ENCODE assay signal across 8 cellular contexts in the genomic region with DNA sequence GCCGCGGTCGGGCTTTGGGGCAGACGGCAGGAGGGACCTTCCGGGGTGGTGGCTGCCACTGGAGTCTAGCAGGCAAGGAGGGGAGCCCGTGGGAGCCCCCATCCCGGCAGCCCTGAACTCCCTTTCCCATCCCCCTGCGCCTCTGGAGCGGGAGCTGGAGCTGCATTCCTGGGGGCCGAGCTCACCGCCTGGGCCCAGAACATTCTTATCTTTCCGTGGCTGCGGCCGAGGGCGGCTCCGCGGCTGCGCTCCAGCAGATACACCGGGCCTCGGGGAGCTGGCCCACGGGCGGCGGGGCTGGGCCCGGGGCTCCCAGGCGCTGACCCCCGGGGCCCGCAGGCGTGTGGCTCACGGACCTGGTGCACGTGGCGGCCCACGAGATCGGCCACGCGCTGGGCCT. TPM values are rescaled to one million over a fixed set of nuclear protein-coding genes. Genes with fewer than 3 reads are reported as not detected.
A peak's percentile ranks its signal among the peaks of the same experiment; 100 is the strongest.
DNase-seq lines count a peak whose midpoint lies in the region; ATAC-seq, FAIRE-seq and TF ChIP-seq lines count a peak whose summit lies in the region.
"Not testable (repeated sequence)": the region's sequence is repeated elsewhere in the genome, so short reads cannot be mapped to it uniquely, and the experiment has no call there.

No MANE protein-coding gene starts in this region.

- POLR2A ChIA-PET in K562 (lab: Yijun Ruan, JAX) = not testable (repeated sequence)

- intact Hi-C loops in K562 (cut with micrococcal nuclease); Right ventricle myocardium inferior (cut with DNase I); heart left ventricle (cut with DNase I); left ventricle myocardium superior (cut with micrococcal nuclease); left lung (cut with DNase I); upper lobe of right lung (cut with DNase I): not testable (repeated sequence)

- H3K9me3 Mint-ChIP-seq in GM23338 = not testable (repeated sequence)

- not testable (repeated sequence) for H3K36me3 Mint-ChIP-seq in GM23338 (ENCODE audit: low read depth)

- not testable (repeated sequence) for H3K9me3 ChIP-seq in RWPE2 (ENCODE audit: severe bottlenecking); K562 (replicated peaks; ENCODE audit: control insufficient read depth, insufficient read depth, low read depth, low read length); heart left ventricle; left lung; upper lobe of right lung

- not testable (repeated sequence) for DNase-seq in GM23338 (ENCODE audit: low spot score); RWPE2 (ENCODE audit: low spot score); K562 (ENCODE audit: extremely low read depth in 1 of 4, low spot score in 3 of 4); Right ventricle myocardium inferior (ENCODE audit: missing footprints); heart left ventricle; left ventricle myocardium superior; left lung; upper lobe of right lung

- in situ Hi-C loops in K562 (cut with MboI) = not testable (repeated sequence)

- peaks cover 11% of the 10 kb centered on the region for H3K27me3 Mint-ChIP-seq in GM23338 (ENCODE audit: insufficient read depth, low read depth, poor library complexity)

- not testable (repeated sequence) for H3K4me1 ChIP-seq in GM23338 (ENCODE audit: insufficient read depth); RWPE2 (ENCODE audit: insufficient read depth, poor library complexity, severe bottlenecking); upper lobe of right lung
- peaks cover 0 to 11% of the 10 kb centered on the region in 2 experiments; a peak in 2 of 5 replicates for H3K4me1 ChIP-seq in K562 (replicated peaks in 1 of 2; ENCODE audit: control insufficient read depth in 2 of 2, insufficient read depth in 2 of 2, low read length in 2 of 2)
- peaks cover 0 to 23% (median 5%) of the 10 kb centered on the region in 12 donors for H3K4me1 ChIP-seq in heart left ventricle
- peaks cover 3 to 24% of the 10 kb centered on the region in 2 donors for H3K4me1 ChIP-seq in left lung

- H3K4me3 Mint-ChIP-seq in GM23338 = not testable (repeated sequence)

- not testable (repeated sequence) for H3K36me3 ChIP-seq in GM23338 (ENCODE audit: insufficient read depth); RWPE2 (ENCODE audit: low read depth)
- peaks cover 15% of the 10 kb centered on the region; the same call in 1 of the 3 replicates for H3K36me3 ChIP-seq in K562 (ENCODE audit: control insufficient read depth, insufficient read depth, low read length)
- peaks cover 0 to 32% (median 20%) of the 10 kb centered on the region in 9 donors for H3K36me3 ChIP-seq in heart left ventricle
- H3K36me3 ChIP-seq in left lung = peaks cover 0 to 32% of the 10 kb centered on the region in 2 donors
- peaks cover 16% of the 10 kb centered on the region for H3K36me3 ChIP-seq in upper lobe of right lung

- not testable (repeated sequence) for TF ChIP-seq RAD21 in K562 (CRISPR knock-in tag; conservative IDR thresholded peaks at IDR 0.05 in 1 of 2, IDR thresholded peaks at IDR 0.05 in 1 of 2)

- H3K79me2 ChIP-seq in GM23338 (replicated peaks; ENCODE audit: insufficient read depth); K562 (ENCODE audit: control insufficient read depth, insufficient read depth, low read length): not testable (repeated sequence)

- not testable (repeated sequence) for H2AFZ ChIP-seq in GM23338; K562 (ENCODE audit: low read depth, low read length)

- peak; percentile 2 for ATAC-seq in GM23338
- peak; percentile 36; the same call in 1 of the 3 replicates for ATAC-seq in RWPE2 (ENCODE audit: low read depth)
- ATAC-seq in K562 = peak; percentile 51
- peak; percentile 21 for ATAC-seq in Right ventricle myocardium inferior
- peak in 3 of 4 donors; percentile 12 to 61 (median 49) for ATAC-seq in heart left ventricle
- peak; percentile 45 for ATAC-seq in left ventricle myocardium superior
- ATAC-seq in left lung = peak; percentile 6
- peak; percentile 42 for ATAC-seq in upper lobe of right lung

- not testable (repeated sequence) for H3F3A ChIP-seq in GM23338 (replicated peaks; ENCODE audit: low read depth)

- not testable (repeated sequence) for H3K4me3 ChIP-seq in GM23338; RWPE2 (ENCODE audit: severe bottlenecking); K562; heart left ventricle; left lung; upper lobe of right lung

- not testable (repeated sequence) for H3K9ac ChIP-seq in K562 (ENCODE audit: insufficient read depth in 1 of 2, low read depth in 2 of 2, low read length in 2 of 2)

- H3K27ac ChIP-seq in GM23338 (ENCODE audit: low read depth); RWPE2 (ENCODE audit: poor library complexity, severe bottlenecking); K562 (ENCODE audit: extremely low read depth, low read depth, low read length); heart left ventricle; left lung; upper lobe of right lung: not testable (repeated sequence)

- not testable (repeated sequence) for BruUV-seq in K562 (replicated peaks; lab: Mats Ljungman, UMichigan)

- not testable (repeated sequence) for FAIRE-seq in K562 (lab: Jason Lieb, UNC)

- CTCF ChIA-PET in K562 (lab: Yijun Ruan, JAX; ENCODE audit: low intra/inter-chr PET ratio) = not testable (repeated sequence)

- not testable (repeated sequence) for H3K9me2 ChIP-seq in GM23338 (ENCODE audit: insufficient read depth)

- not testable (repeated sequence) for TF ChIP-seq CTCF in GM23338 (conservative IDR thresholded peaks at IDR 0.05; ENCODE audit: low read depth in 2 of 2); RWPE2 (IDR thresholded peaks at IDR 0.05; ENCODE audit: poor library complexity, severe bottlenecking); K562 (IDR thresholded peaks at IDR 0.05 in 2 of 3, conservative IDR thresholded peaks at IDR 0.05 in 1 of 3; ENCODE audit: insufficient read depth in 2 of 3, low read depth in 1 of 3, low read length in 3 of 3); heart left ventricle (IDR thresholded peaks at IDR 0.05); left lung (IDR thresholded peaks at IDR 0.05); upper lobe of right lung (IDR thresholded peaks at IDR 0.05)

- H3K9me1 ChIP-seq in K562 (ENCODE audit: control insufficient read depth, insufficient read depth, low read length) = not testable (repeated sequence)

- no CpG with 5 or more reads among the region's 35 CpGs for WGBS in K562 (ENCODE audit: insufficient coverage, low coverage, missing lambda C conversion rate)
- no CpG with 5 or more reads among the region's 35 CpGs for WGBS in heart left ventricle, 4 donors

- H3K4me1 Mint-ChIP-seq in GM23338 = not testable (repeated sequence)

- TF ChIP-seq EP300 in K562 (IDR thresholded peaks at IDR 0.05; ENCODE audit: low read length) = not testable (repeated sequence)

- not testable (repeated sequence) for H3K27ac Mint-ChIP-seq in GM23338

- H3K4me2 ChIP-seq in GM23338; K562 (ENCODE audit: insufficient read depth, low read length): not testable (repeated sequence)

- H4K20me1 ChIP-seq in GM23338 (replicated peaks; ENCODE audit: insufficient read depth); K562 (replicated peaks; ENCODE audit: control insufficient read depth, insufficient read depth, low read length): not testable (repeated sequence)

- H3K27me3 ChIP-seq in GM23338 (ENCODE audit: insufficient read depth) (peaks cover 19% of the 10 kb centered on the region), RWPE2 (ENCODE audit: insufficient read depth, poor library complexity, severe bottlenecking) (peaks cover 18% of the 10 kb centered on the region), heart left ventricle (peaks cover 0 to 29% (median 8%) of the 10 kb centered on the region in 9 donors), left lung (peaks cover 9 to 39% of the 10 kb centered on the region in 2 donors)
- not testable (repeated sequence) for H3K27me3 ChIP-seq in K562 (ENCODE audit: control insufficient read depth in 2 of 2, insufficient read depth in 2 of 2, low read length in 2 of 2); upper lobe of right lung

- not testable (repeated sequence) for TF ChIP-seq POLR2A in K562 (conservative IDR thresholded peaks at IDR 0.05); heart left ventricle (IDR thresholded peaks at IDR 0.05)

RNA-seq across cellular contexts. Expression of a gene that starts 1.4 kb away (rescaled TPM):
- 12.5 and 15.8 TPM in 2 replicates for total RNA-seq in GM23338 (2014; rRNA removed; shearing (Covaris generic))
- polyA plus RNA-seq in GM23338 (2016; fragmentation: Nextera tagmentation; extraction: Ambion mirVana) = 15.0 and 16.2 TPM in 2 replicates
- total RNA-seq in K562 (2011; cell fraction: chromatin; rRNA removed; ENCODE audit: low replicate concordance) = 1.7 and 4.4 TPM in 2 replicates
- 4.9 and 5.5 TPM in 2 replicates for total RNA-seq in K562 (2011; cell fraction: nucleolus; rRNA removed)
- 1.3 and 2.1 TPM in 2 replicates for total RNA-seq in K562 (2011; cell fraction: nucleoplasm; rRNA removed)
- total RNA-seq in K562 (2014; rRNA removed) = 0.65 and 1.2 TPM in 2 replicates
- not detected in 2 replicates for total RNA-seq in K562 (2014; rRNA removed; fragmentation: Illumina TruSeq; extraction: Trizol)
- not detected in 2 replicates for total RNA-seq in K562 (2015; rRNA removed; fragmentation: Illumina TruSeq; extraction: Trizol)
- total RNA-seq in K562 (2021) = 0.38 and 1.3 TPM in 2 replicates
- 0.30 and 0.45 TPM in 2 replicates for polyA plus RNA-seq in K562 (2011; rRNA removed)
- 0.27 and 1.3 TPM in 2 replicates for polyA plus RNA-seq in K562 (2011; cell fraction: cytosol; rRNA removed)
- 2.7 and 9.6 TPM in 2 replicates for polyA plus RNA-seq in K562 (2011; cell fraction: nucleus; rRNA removed)
- polyA plus RNA-seq in K562 (2012) = 0.83 and 2.5 TPM in 2 replicates
- not detected in 2 replicates for polyA plus RNA-seq in K562 (2014; fragmentation: Illumina TruSeq; extraction: Trizol)
- not detected for polyA plus RNA-seq in K562 (2014; fragmentation: Nextera tagmentation; extraction: Ambion mirVana)
- polyA plus RNA-seq in K562 (2014; rRNA removed) = 0.28 and 0.80 TPM in 2 replicates
- not detected in 2 replicates for polyA minus RNA-seq in K562 (2011; rRNA and poly(A)+ RNA removed)
- polyA minus RNA-seq in K562 (2011; cell fraction: cytosol; rRNA and poly(A)+ RNA removed) = not detected in 2 replicates
- polyA minus RNA-seq in K562 (2011; cell fraction: nucleus; rRNA and poly(A)+ RNA removed) = 0.44 and 2.0 TPM in 2 replicates
- 36.2 TPM for total RNA-seq in Right ventricle myocardium inferior
- 100 to 1,000 TPM in 1 of 9 donors, 10 to 100 TPM in 8; 35.4 to 128 (median 59.0) TPM for total RNA-seq in heart left ventricle
- 10 to 100 TPM; 10.4 to 85.9 TPM for polyA plus RNA-seq in heart left ventricle
- 47.9 TPM for total RNA-seq in left ventricle myocardium superior
- total RNA-seq in left lung = 10 to 100 TPM; 43.5 to 56.7 TPM
- 40.3 TPM for total RNA-seq in upper lobe of right lung

RNA-seq across cellular contexts. Expression of a gene that starts 18.1 kb away (rescaled TPM):
- total RNA-seq in GM23338 (2014; rRNA removed; shearing (Covaris generic)) = 57.3 and 82.6 TPM in 2 replicates
- 104 and 120 TPM in 2 replicates for polyA plus RNA-seq in GM23338 (2016; fragmentation: Nextera tagmentation; extraction: Ambion mirVana)
- total RNA-seq in K562 (2011; cell fraction: chromatin; rRNA removed; ENCODE audit: low replicate concordance) = 59.7 and 195 TPM in 2 replicates
- 141 and 146 TPM in 2 replicates for total RNA-seq in K562 (2011; cell fraction: nucleolus; rRNA removed)
- total RNA-seq in K562 (2011; cell fraction: nucleoplasm; rRNA removed) = 57.8 and 65.2 TPM in 2 replicates
- total RNA-seq in K562 (2014; rRNA removed) = 13.1 and 18.6 TPM in 2 replicates
- 0.48 and 0.62 TPM in 2 replicates for total RNA-seq in K562 (2014; rRNA removed; fragmentation: Illumina TruSeq; extraction: Trizol)
- 3.1 and 4.9 TPM in 2 replicates for total RNA-seq in K562 (2015; rRNA removed; fragmentation: Illumina TruSeq; extraction: Trizol)
- 17.0 and 17.2 TPM in 2 replicates for total RNA-seq in K562 (2021)
- polyA plus RNA-seq in K562 (2011; rRNA removed) = 6.6 and 10.1 TPM in 2 replicates
- polyA plus RNA-seq in K562 (2011; cell fraction: cytosol; rRNA removed) = 9.9 and 25.0 TPM in 2 replicates
- polyA plus RNA-seq in K562 (2011; cell fraction: nucleus; rRNA removed) = 105 and 181 TPM in 2 replicates
- polyA plus RNA-seq in K562 (2012) = 16.8 and 55.2 TPM in 2 replicates
- 0.80 and 1.4 TPM in 2 replicates for polyA plus RNA-seq in K562 (2014; fragmentation: Illumina TruSeq; extraction: Trizol)
- polyA plus RNA-seq in K562 (2014; fragmentation: Nextera tagmentation; extraction: Ambion mirVana) = under 1 TPM in 1 of 2 experiments, not detected in 1; 0.04 TPM
- 12.0 and 16.8 TPM in 2 replicates for polyA plus RNA-seq in K562 (2014; rRNA removed)
- 4.4 and 5.2 TPM in 2 replicates for polyA minus RNA-seq in K562 (2011; rRNA and poly(A)+ RNA removed)
- 7.8 and 14.8 TPM in 2 replicates for polyA minus RNA-seq in K562 (2011; cell fraction: cytosol; rRNA and poly(A)+ RNA removed)
- 40.3 and 45.4 TPM in 2 replicates for polyA minus RNA-seq in K562 (2011; cell fraction: nucleus; rRNA and poly(A)+ RNA removed)
- 103 TPM for total RNA-seq in Right ventricle myocardium inferior
- total RNA-seq in heart left ventricle = 100 to 1,000 TPM in 1 of 9 donors, 10 to 100 TPM in 8; 59.2 to 114 (median 76.3) TPM
- 100 to 1,000 TPM in 1 of 2 donors, 10 to 100 TPM in 1; 40.7 to 121 TPM for polyA plus RNA-seq in heart left ventricle
- total RNA-seq in left ventricle myocardium superior = 131 TPM
- 10 to 100 TPM; 55.3 to 73.5 TPM for total RNA-seq in left lung
- 88.7 TPM for total RNA-seq in upper lobe of right lung

RNA-seq across cellular contexts. Expression of a gene that starts 25.4 kb away (rescaled TPM):
- total RNA-seq in GM23338 (2014; rRNA removed; shearing (Covaris generic)) = 19.8 and 22.4 TPM in 2 replicates
- polyA plus RNA-seq in GM23338 (2016; fragmentation: Nextera tagmentation; extraction: Ambion mirVana) (76.7 and 82.1 TPM in 2 replicates), K562 (2011; rRNA removed) (6.2 and 6.5 TPM in 2 replicates), K562 (2014; fragmentation: Illumina TruSeq; extraction: Trizol) (50.8 and 52.2 TPM in 2 replicates), K562 (2014; fragmentation: Nextera tagmentation; extraction: Ambion mirVana) (1 to 10 TPM; 2.8 to 3.1 TPM), K562 (2014; rRNA removed) (33.1 and 42.2 TPM in 2 replicates), heart left ventricle (10 to 100 TPM; 34.9 to 39.4 TPM)
- total RNA-seq in K562 (2011; cell fraction: chromatin; rRNA removed; ENCODE audit: low replicate concordance) = 24.3 and 27.2 TPM in 2 replicates
- 12.2 and 15.8 TPM in 2 replicates for total RNA-seq in K562 (2011; cell fraction: nucleolus; rRNA removed)
- total RNA-seq in K562 (2011; cell fraction: nucleoplasm; rRNA removed) = 12.0 TPM in 2 replicates
- total RNA-seq in K562 (2014; rRNA removed) (28.3 and 29.8 TPM in 2 replicates), K562 (2014; rRNA removed; fragmentation: Illumina TruSeq; extraction: Trizol) (13.3 and 18.5 TPM in 2 replicates), K562 (2015; rRNA removed; fragmentation: Illumina TruSeq; extraction: Trizol) (18.6 and 19.5 TPM in 2 replicates), K562 (2021) (27.7 and 34.7 TPM in 2 replicates), Right ventricle myocardium inferior (24.0 TPM), heart left ventricle (10 to 100 TPM; 20.4 to 30.9 (median 24.5) TPM), left ventricle myocardium superior (26.1 TPM), left lung (10 to 100 TPM; 16.3 to 23.2 TPM), upper lobe of right lung (24.8 TPM)
- polyA plus RNA-seq in K562 (2011; cell fraction: cytosol; rRNA removed) = 6.4 and 10.3 TPM in 2 replicates
- polyA plus RNA-seq in K562 (2011; cell fraction: nucleus; rRNA removed) = 28.0 and 40.4 TPM in 2 replicates
- 42.4 and 48.6 TPM in 2 replicates for polyA plus RNA-seq in K562 (2012)
- 2.8 and 3.3 TPM in 2 replicates for polyA minus RNA-seq in K562 (2011; rRNA and poly(A)+ RNA removed)
- polyA minus RNA-seq in K562 (2011; cell fraction: cytosol; rRNA and poly(A)+ RNA removed) = 5.3 and 6.9 TPM in 2 replicates
- polyA minus RNA-seq in K562 (2011; cell fraction: nucleus; rRNA and poly(A)+ RNA removed) = 3.8 and 5.3 TPM in 2 replicates

RNA-seq across cellular contexts. Expression of a gene that starts 33.5 kb away (rescaled TPM):
- total RNA-seq in GM23338 (2014; rRNA removed; shearing (Covaris generic)) = 11.1 and 15.1 TPM in 2 replicates
- polyA plus RNA-seq in GM23338 (2016; fragmentation: Nextera tagmentation; extraction: Ambion mirVana) (7.7 and 8.6 TPM in 2 replicates), K562 (2011; rRNA removed) (1.4 and 2.3 TPM in 2 replicates), K562 (2014; fragmentation: Illumina TruSeq; extraction: Trizol) (1.6 and 4.4 TPM in 2 replicates), K562 (2014; fragmentation: Nextera tagmentation; extraction: Ambion mirVana) (under 1 TPM; 0.08 to 0.11 TPM), K562 (2014; rRNA removed) (3.2 and 5.5 TPM in 2 replicates), heart left ventricle (1 to 10 TPM; 1.1 to 4.6 TPM)
- 0.83 and 3.0 TPM in 2 replicates for total RNA-seq in K562 (2011; cell fraction: chromatin; rRNA removed; ENCODE audit: low replicate concordance)
- 3.7 and 4.7 TPM in 2 replicates for total RNA-seq in K562 (2011; cell fraction: nucleolus; rRNA removed)
- total RNA-seq in K562 (2011; cell fraction: nucleoplasm; rRNA removed) = 2.1 and 4.0 TPM in 2 replicates
- total RNA-seq in K562 (2014; rRNA removed) (2.2 and 3.1 TPM in 2 replicates), K562 (2014; rRNA removed; fragmentation: Illumina TruSeq; extraction: Trizol) (0.29 TPM in 1 of 2 replicates, not detected in the other), K562 (2015; rRNA removed; fragmentation: Illumina TruSeq; extraction: Trizol) (2.9 and 3.8 TPM in 2 replicates), K562 (2021) (6.3 and 7.7 TPM in 2 replicates), Right ventricle myocardium inferior (3.0 TPM), heart left ventricle (1 to 10 TPM; 1.9 to 6.7 (median 3.6) TPM), left ventricle myocardium superior (3.6 TPM), left lung (10 to 100 TPM in 1 of 2 donors, 1 to 10 TPM in 1; 7.7 to 12.2 TPM), upper lobe of right lung (7.4 TPM)
- 4.3 and 18.6 TPM in 2 replicates for polyA plus RNA-seq in K562 (2011; cell fraction: cytosol; rRNA removed)
- polyA plus RNA-seq in K562 (2011; cell fraction: nucleus; rRNA removed) = 2.5 and 5.4 TPM in 2 replicates
- polyA plus RNA-seq in K562 (2012) = 6.7 and 7.8 TPM in 2 replicates
- 0.45 and 1.0 TPM in 2 replicates for polyA minus RNA-seq in K562 (2011; rRNA and poly(A)+ RNA removed)
- polyA minus RNA-seq in K562 (2011; cell fraction: cytosol; rRNA and poly(A)+ RNA removed) = 7.0 and 9.5 TPM in 2 replicates
- 2.7 and 3.0 TPM in 2 replicates for polyA minus RNA-seq in K562 (2011; cell fraction: nucleus; rRNA and poly(A)+ RNA removed)

RNA-seq across cellular contexts. Expression of a gene that starts 58.7 kb away (rescaled TPM):
- 148 and 163 TPM in 2 replicates for total RNA-seq in GM23338 (2014; rRNA removed; shearing (Covaris generic))
- polyA plus RNA-seq in GM23338 (2016; fragmentation: Nextera tagmentation; extraction: Ambion mirVana) (244 and 248 TPM in 2 replicates), K562 (2011; rRNA removed) (77.5 and 94.6 TPM in 2 replicates), K562 (2014; fragmentation: Illumina TruSeq; extraction: Trizol) (184 and 187 TPM in 2 replicates), K562 (2014; fragmentation: Nextera tagmentation; extraction: Ambion mirVana) (10 to 100 TPM; 70.8 to 90.8 TPM), K562 (2014; rRNA removed) (201 and 217 TPM in 2 replicates), heart left ventricle (100 to 1,000 TPM; 113 to 138 TPM)
- total RNA-seq in K562 (2011; cell fraction: chromatin; rRNA removed; ENCODE audit: low replicate concordance) = 158 and 318 TPM in 2 replicates
- 177 TPM in 2 replicates for total RNA-seq in K562 (2011; cell fraction: nucleolus; rRNA removed)
- 165 and 176 TPM in 2 replicates for total RNA-seq in K562 (2011; cell fraction: nucleoplasm; rRNA removed)
- total RNA-seq in K562 (2014; rRNA removed) (157 and 175 TPM in 2 replicates), K562 (2014; rRNA removed; fragmentation: Illumina TruSeq; extraction: Trizol) (75.3 and 77.6 TPM in 2 replicates), K562 (2015; rRNA removed; fragmentation: Illumina TruSeq; extraction: Trizol) (79.3 and 80.4 TPM in 2 replicates), K562 (2021) (185 and 187 TPM in 2 replicates), Right ventricle myocardium inferior (116 TPM), heart left ventricle (100 to 1,000 TPM in 5 of 9 donors, 10 to 100 TPM in 4; 76.3 to 160 (median 106) TPM), left ventricle myocardium superior (118 TPM), left lung (100 to 1,000 TPM; 120 to 141 TPM), upper lobe of right lung (125 TPM)
- 108 and 136 TPM in 2 replicates for polyA plus RNA-seq in K562 (2011; cell fraction: cytosol; rRNA removed)
- 118 and 152 TPM in 2 replicates for polyA plus RNA-seq in K562 (2011; cell fraction: nucleus; rRNA removed)
- 185 and 187 TPM in 2 replicates for polyA plus RNA-seq in K562 (2012)
- 79.6 and 115 TPM in 2 replicates for polyA minus RNA-seq in K562 (2011; rRNA and poly(A)+ RNA removed)
- polyA minus RNA-seq in K562 (2011; cell fraction: cytosol; rRNA and poly(A)+ RNA removed) = 73.7 and 101 TPM in 2 replicates
- polyA minus RNA-seq in K562 (2011; cell fraction: nucleus; rRNA and poly(A)+ RNA removed) = 42.8 and 44.6 TPM in 2 replicates
